Comparison of ENCODE assay signal across 17 cellular contexts in the genomic region with DNA sequence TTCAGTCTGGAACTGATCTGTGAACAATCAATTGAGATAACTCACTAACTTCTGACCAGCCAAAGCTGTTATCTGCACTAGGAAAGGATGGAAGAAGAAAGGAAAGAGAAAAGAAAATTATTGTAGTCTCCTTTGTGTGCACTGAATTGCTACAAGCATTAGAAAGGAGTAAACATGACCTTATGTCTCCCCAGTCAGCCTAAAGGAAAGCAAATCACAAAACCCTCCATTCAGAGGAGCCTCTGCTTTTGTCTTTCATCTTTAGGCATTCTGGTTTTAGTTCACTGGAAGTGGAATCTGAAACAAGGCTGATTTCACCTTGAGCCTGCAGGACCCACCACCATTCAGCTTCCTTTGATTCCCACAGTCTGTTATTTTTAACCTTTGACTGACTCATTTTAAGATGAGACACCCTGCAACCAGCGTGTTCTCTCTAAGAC. TPM values are rescaled to one million over a fixed set of nuclear protein-coding genes. Genes with fewer than 3 reads are reported as not detected.
DNase-seq lines count a peak whose midpoint lies in the region; ATAC-seq and TF ChIP-seq lines count a peak whose summit lies in the region.
"Had no signal": no experiment of that assay in that cellular context is flagged by ENCODE, and none has a peak within 500 bp of the region (broad histone marks: within the 10 kb centered on the region; RNA-seq: fewer than 3 reads in every experiment).

No MANE protein-coding gene starts in this region.

- no peak overlapping the region for H3K4me3 ChIP-seq in hepatocyte
- H3K4me3 ChIP-seq in skeletal muscle satellite cell (ENCODE audit: low read length) = no peak overlapping the region
- H3K4me3 ChIP-seq: SJSA1 had no signal

- H3K36me3 Mint-ChIP-seq in immature natural killer cell = no peaks in the 10 kb centered on the region
- H3K36me3 Mint-ChIP-seq: CD8-positive, alpha-beta memory T cell had no signal

- WGBS in hepatocyte (ENCODE audit: low lambda C conversion rate, missing lambda C conversion rate) = 73% methylated on average over 1 of the region's 1 CpG

- ATAC-seq in GM19397 (IDR thresholded peaks at IDR 0.05; ENCODE audit: unreplicated experiment) = no peak
- ATAC-seq: PC-3 had no signal

- H3K9me2 ChIP-seq in hepatocyte (replicated peaks; ENCODE audit: insufficient read depth) = no peaks in the 10 kb centered on the region

- no peaks in the 10 kb centered on the region for H3K4me1 Mint-ChIP-seq in immature natural killer cell
- H3K4me1 Mint-ChIP-seq: CD8-positive, alpha-beta memory T cell had no signal

- no peak overlapping the region for H2AFZ ChIP-seq in hepatocyte

- TF ChIP-seq CTCF in hepatocyte (IDR thresholded peaks at IDR 0.05; ENCODE audit: poor library complexity) = no peak

- H3K36me3 ChIP-seq in hepatocyte (replicated peaks; ENCODE audit: insufficient read depth, low read depth) = no peaks in the 10 kb centered on the region
- no peaks in the 10 kb centered on the region for H3K36me3 ChIP-seq in skeletal muscle satellite cell (ENCODE audit: insufficient read depth, low read length)
- H3K36me3 ChIP-seq: SJSA1 had no signal

- H3K27me3 Mint-ChIP-seq in immature natural killer cell (ENCODE audit: low read depth in 3 of 3) = peaks cover 0 to 9% (median 3%) of the 10 kb centered on the region in 3 donors

- peaks cover under 1% of the 10 kb centered on the region for H3K79me2 ChIP-seq in hepatocyte

- H3K27ac Mint-ChIP-seq in immature natural killer cell = no peak overlapping the region
- H3K27ac Mint-ChIP-seq: CD8-positive, alpha-beta memory T cell had no signal

- H3K27ac ChIP-seq in hepatocyte = peak overlapping the region; percentile 77
- H3K27ac ChIP-seq: RWPE1, SJSA1 had no signal

- H3K27me3 ChIP-seq in hepatocyte = no peaks in the 10 kb centered on the region
- no peaks in the 10 kb centered on the region for H3K27me3 ChIP-seq in skeletal muscle satellite cell (ENCODE audit: control insufficient read depth, insufficient read depth, low read length)
- H3K27me3 ChIP-seq: SJSA1 had no signal

- H4K20me1 ChIP-seq in hepatocyte (ENCODE audit: insufficient read depth, poor library complexity, severe bottlenecking) = no peaks in the 10 kb centered on the region

- H3K9me3 Mint-ChIP-seq in immature natural killer cell = no peaks in the 10 kb centered on the region
- H3K9me3 Mint-ChIP-seq: CD8-positive, alpha-beta memory T cell had no signal

- H3K9me3 ChIP-seq in hepatocyte (ENCODE audit: low read depth) (no peaks in the 10 kb centered on the region), skeletal muscle satellite cell (replicated peaks; ENCODE audit: low read length) (no peaks in the 10 kb centered on the region)
- H3K9me3 ChIP-seq: SJSA1 had no signal

- DNase-seq in Daoy (ENCODE audit: low read depth) (peak; percentile 21), M059J (ENCODE audit: low read depth) (peak; percentile 16), hepatocyte (ENCODE audit: low spot score) (no peak), immature natural killer cell (no peak), midbrain (lab: John Stamatoyannopoulos, UW) (no peak)
- DNase-seq: CD8-positive, alpha-beta memory T cell; DMS79 treated with DMSO at 0.1 percent for 48 hours; GF-D8; H7; NCI-H1436; NCI-H2029 treated with DMSO at 0.1 percent for 48 hours; NCI-H774; PC-3 had no signal

- H3K4me3 Mint-ChIP-seq in immature natural killer cell = no peak overlapping the region
- H3K4me3 Mint-ChIP-seq: CD8-positive, alpha-beta memory T cell had no signal

- H3K9ac ChIP-seq in skeletal muscle satellite cell (ENCODE audit: low read depth, low read length) = peak overlapping the region; percentile 81

- peaks cover 34% of the 10 kb centered on the region for H3K4me1 ChIP-seq in hepatocyte (ENCODE audit: insufficient read depth)
- peaks cover 55% of the 10 kb centered on the region for H3K4me1 ChIP-seq in skeletal muscle satellite cell (ENCODE audit: control insufficient read depth, insufficient read depth, low read length)

- H3K4me2 ChIP-seq in hepatocyte (no peak overlapping the region), skeletal muscle satellite cell (ENCODE audit: low read length) (no peak overlapping the region)

RNA-seq across cellular contexts. Expression of a gene that starts 26.0 kb away (rescaled TPM):
- total RNA-seq in Daoy (2014; rRNA removed; shearing (Covaris generic)) = 13.7 and 15.3 TPM in 2 replicates
- 50.3 and 90.4 TPM in 2 replicates for total RNA-seq in M059J (2014; rRNA removed; shearing (Covaris generic))
- total RNA-seq in hepatocyte = 133 and 142 TPM in 2 replicates
- polyA plus RNA-seq in hepatocyte (108 and 109 TPM in 2 replicates), immature natural killer cell (not detected)
- 68.1 and 69.0 TPM in 2 replicates for total RNA-seq in skeletal muscle satellite cell (2012; rRNA removed)
- total RNA-seq: CD8-positive, alpha-beta memory T cell had no signal
- polyA plus RNA-seq: CD8-positive, alpha-beta memory T cell had no signal

Comparison
In these comparisons a context has a peak if more than half of its experiments do, and no peak if none do; other contexts are left out.
1. DNase-seq: peak in Daoy (single experiment) and M059J (single experiment); none in hepatocyte (single experiment), immature natural killer cell (0 of 3) and midbrain (single experiment).